ENCODE assay signal across 1 cellular context in the genomic region with DNA sequence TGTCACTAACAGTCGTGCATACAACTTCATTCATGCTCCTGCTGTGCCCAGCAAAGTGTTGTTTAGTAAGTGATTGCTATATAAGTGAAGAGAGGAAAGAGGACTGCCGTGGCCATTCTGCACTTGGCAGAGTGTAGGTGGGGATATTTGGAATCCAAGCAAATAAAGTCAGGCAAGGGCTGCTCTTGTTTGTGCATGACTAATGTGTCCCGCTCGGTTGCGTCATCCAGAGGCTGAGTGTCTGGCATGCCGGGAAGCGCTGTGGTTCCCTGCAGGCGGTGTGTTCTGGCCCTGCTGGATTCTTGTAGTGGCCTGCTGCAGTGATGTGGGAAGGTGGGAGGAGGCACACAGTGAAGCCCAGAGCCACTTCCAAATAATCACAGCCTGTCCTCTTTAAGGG.
TF ChIP-seq lines count a peak whose summit lies in the region.

No MANE protein-coding gene starts in this region.

TF ChIP-seq in HepG2, 621 proteins besides CTCF, POLR2A, EP300 and RAD21 (continued from another document and continues in another):
- TF ChIP-seq, protein P1, sequence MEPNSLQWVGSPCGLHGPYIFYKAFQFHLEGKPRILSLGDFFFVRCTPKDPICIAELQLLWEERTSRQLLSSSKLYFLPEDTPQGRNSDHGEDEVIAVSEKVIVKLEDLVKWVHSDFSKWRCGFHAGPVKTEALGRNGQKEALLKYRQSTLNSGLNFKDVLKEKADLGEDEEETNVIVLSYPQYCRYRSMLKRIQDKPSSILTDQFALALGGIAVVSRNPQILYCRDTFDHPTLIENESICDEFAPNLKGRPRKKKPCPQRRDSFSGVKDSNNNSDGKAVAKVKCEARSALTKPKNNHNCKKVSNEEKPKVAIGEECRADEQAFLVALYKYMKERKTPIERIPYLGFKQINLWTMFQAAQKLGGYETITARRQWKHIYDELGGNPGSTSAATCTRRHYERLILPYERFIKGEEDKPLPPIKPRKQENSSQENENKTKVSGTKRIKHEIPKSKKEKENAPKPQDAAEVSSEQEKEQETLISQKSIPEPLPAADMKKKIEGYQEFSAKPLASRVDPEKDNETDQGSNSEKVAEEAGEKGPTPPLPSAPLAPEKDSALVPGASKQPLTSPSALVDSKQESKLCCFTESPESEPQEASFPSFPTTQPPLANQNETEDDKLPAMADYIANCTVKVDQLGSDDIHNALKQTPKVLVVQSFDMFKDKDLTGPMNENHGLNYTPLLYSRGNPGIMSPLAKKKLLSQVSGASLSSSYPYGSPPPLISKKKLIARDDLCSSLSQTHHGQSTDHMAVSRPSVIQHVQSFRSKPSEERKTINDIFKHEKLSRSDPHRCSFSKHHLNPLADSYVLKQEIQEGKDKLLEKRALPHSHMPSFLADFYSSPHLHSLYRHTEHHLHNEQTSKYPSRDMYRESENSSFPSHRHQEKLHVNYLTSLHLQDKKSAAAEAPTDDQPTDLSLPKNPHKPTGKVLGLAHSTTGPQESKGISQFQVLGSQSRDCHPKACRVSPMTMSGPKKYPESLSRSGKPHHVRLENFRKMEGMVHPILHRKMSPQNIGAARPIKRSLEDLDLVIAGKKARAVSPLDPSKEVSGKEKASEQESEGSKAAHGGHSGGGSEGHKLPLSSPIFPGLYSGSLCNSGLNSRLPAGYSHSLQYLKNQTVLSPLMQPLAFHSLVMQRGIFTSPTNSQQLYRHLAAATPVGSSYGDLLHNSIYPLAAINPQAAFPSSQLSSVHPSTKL (CRISPR knock-in tag; IDR thresholded peaks at IDR 0.05): peak; percentile 96
- TF ChIP-seq CBX1 (IDR thresholded peaks at IDR 0.05; ENCODE audit: low read depth) (no peak), GTF3A (CRISPR knock-in tag; conservative IDR thresholded peaks at IDR 0.05) (no peak), SRY (CRISPR knock-in tag; IDR thresholded peaks at IDR 0.05) (0 out of 2 replicates have a peak, but pooled peaks have one; percentile 53), RFX1 (IDR thresholded peaks at IDR 0.05) (no peak), ZNF776 (CRISPR knock-in tag; IDR thresholded peaks at IDR 0.05) (no peak), ZNF160 (CRISPR knock-in tag; IDR thresholded peaks at IDR 0.05) (no peak), ZNF775 (CRISPR knock-in tag; IDR thresholded peaks at IDR 0.05; ENCODE audit: borderline replicate concordance) (no peak), PITX1 (CRISPR knock-in tag; IDR thresholded peaks at IDR 0.05) (peak; percentile 34; the same call in 1 of the 2 replicates), RXRB (CRISPR knock-in tag; IDR thresholded peaks at IDR 0.05; ENCODE audit: borderline replicate concordance) (peak; percentile 87), ZMAT3 (CRISPR knock-in tag; conservative IDR thresholded peaks at IDR 0.05) (0 out of 2 replicates have a peak, but pooled peaks have one; percentile 7), ZNF264 (CRISPR knock-in tag; IDR thresholded peaks at IDR 0.05) (peak; percentile 87; the same call in 1 of the 2 replicates), ZNF230 (CRISPR knock-in tag; IDR thresholded peaks at IDR 0.05) (no peak), GLI4 (CRISPR knock-in tag; IDR thresholded peaks at IDR 0.05; ENCODE audit: borderline replicate concordance) (no peak), EEA1 (CRISPR knock-in tag; IDR thresholded peaks at IDR 0.05; ENCODE audit: borderline replicate concordance) (no peak), ESRRA (CRISPR knock-in tag; IDR thresholded peaks at IDR 0.05; ENCODE audit: low read depth) (no peak), ZNF782 (CRISPR knock-in tag; IDR thresholded peaks at IDR 0.05; ENCODE audit: borderline replicate concordance) (no peak; the same call in 1 of the 2 replicates), ZFP62 (CRISPR knock-in tag; IDR thresholded peaks at IDR 0.05) (no peak), MED8 (CRISPR knock-in tag; IDR thresholded peaks at IDR 0.05; ENCODE audit: insufficient replicate concordance) (no peak), ZNF34 (CRISPR knock-in tag; IDR thresholded peaks at IDR 0.05; ENCODE audit: borderline replicate concordance) (no peak), NFATC3 (CRISPR knock-in tag; IDR thresholded peaks at IDR 0.05) (0 out of 2 replicates have a peak, but pooled peaks have one; percentile 54), AGO1 (IDR thresholded peaks at IDR 0.05; ENCODE audit: low read depth, low read length, poor library complexity, severe bottlenecking) (no peak), ZNF670 (CRISPR knock-in tag; IDR thresholded peaks at IDR 0.05; ENCODE audit: borderline replicate concordance) (no peak), ZNF790 (CRISPR knock-in tag; IDR thresholded peaks at IDR 0.05; ENCODE audit: borderline replicate concordance) (no peak), SAFB2 (CRISPR knock-in tag; IDR thresholded peaks at IDR 0.05; ENCODE audit: borderline replicate concordance, low read depth) (no peak), ZNF256 (CRISPR knock-in tag; conservative IDR thresholded peaks at IDR 0.05) (0 out of 2 replicates have a peak, but pooled peaks have one; percentile 24)
- TF ChIP-seq, protein P2, sequence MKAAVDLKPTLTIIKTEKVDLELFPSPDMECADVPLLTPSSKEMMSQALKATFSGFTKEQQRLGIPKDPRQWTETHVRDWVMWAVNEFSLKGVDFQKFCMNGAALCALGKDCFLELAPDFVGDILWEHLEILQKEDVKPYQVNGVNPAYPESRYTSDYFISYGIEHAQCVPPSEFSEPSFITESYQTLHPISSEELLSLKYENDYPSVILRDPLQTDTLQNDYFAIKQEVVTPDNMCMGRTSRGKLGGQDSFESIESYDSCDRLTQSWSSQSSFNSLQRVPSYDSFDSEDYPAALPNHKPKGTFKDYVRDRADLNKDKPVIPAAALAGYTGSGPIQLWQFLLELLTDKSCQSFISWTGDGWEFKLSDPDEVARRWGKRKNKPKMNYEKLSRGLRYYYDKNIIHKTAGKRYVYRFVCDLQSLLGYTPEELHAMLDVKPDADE (CRISPR knock-in tag; IDR thresholded peaks at IDR 0.05): no peak
- TF ChIP-seq, protein P3, sequence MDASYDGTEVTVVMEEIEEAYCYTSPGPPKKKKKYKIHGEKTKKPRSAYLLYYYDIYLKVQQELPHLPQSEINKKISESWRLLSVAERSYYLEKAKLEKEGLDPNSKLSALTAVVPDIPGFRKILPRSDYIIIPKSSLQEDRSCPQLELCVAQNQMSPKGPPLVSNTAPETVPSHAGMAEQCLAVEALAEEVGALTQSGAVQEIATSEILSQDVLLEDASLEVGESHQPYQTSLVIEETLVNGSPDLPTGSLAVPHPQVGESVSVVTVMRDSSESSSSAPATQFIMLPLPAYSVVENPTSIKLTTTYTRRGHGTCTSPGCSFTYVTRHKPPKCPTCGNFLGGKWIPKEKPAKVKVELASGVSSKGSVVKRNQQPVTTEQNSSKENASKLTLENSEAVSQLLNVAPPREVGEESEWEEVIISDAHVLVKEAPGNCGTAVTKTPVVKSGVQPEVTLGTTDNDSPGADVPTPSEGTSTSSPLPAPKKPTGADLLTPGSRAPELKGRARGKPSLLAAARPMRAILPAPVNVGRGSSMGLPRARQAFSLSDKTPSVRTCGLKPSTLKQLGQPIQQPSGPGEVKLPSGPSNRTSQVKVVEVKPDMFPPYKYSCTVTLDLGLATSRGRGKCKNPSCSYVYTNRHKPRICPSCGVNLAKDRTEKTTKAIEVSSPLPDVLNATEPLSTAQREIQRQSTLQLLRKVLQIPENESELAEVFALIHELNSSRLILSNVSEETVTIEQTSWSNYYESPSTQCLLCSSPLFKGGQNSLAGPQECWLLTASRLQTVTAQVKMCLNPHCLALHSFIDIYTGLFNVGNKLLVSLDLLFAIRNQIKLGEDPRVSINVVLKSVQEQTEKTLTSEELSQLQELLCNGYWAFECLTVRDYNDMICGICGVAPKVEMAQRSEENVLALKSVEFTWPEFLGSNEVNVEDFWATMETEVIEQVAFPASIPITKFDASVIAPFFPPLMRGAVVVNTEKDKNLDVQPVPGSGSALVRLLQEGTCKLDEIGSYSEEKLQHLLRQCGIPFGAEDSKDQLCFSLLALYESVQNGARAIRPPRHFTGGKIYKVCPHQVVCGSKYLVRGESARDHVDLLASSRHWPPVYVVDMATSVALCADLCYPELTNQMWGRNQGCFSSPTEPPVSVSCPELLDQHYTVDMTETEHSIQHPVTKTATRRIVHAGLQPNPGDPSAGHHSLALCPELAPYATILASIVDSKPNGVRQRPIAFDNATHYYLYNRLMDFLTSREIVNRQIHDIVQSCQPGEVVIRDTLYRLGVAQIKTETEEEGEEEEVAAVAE (CRISPR knock-in tag; IDR thresholded peaks at IDR 0.05; ENCODE audit: borderline replicate concordance): no peak
- TF ChIP-seq, protein P4, sequence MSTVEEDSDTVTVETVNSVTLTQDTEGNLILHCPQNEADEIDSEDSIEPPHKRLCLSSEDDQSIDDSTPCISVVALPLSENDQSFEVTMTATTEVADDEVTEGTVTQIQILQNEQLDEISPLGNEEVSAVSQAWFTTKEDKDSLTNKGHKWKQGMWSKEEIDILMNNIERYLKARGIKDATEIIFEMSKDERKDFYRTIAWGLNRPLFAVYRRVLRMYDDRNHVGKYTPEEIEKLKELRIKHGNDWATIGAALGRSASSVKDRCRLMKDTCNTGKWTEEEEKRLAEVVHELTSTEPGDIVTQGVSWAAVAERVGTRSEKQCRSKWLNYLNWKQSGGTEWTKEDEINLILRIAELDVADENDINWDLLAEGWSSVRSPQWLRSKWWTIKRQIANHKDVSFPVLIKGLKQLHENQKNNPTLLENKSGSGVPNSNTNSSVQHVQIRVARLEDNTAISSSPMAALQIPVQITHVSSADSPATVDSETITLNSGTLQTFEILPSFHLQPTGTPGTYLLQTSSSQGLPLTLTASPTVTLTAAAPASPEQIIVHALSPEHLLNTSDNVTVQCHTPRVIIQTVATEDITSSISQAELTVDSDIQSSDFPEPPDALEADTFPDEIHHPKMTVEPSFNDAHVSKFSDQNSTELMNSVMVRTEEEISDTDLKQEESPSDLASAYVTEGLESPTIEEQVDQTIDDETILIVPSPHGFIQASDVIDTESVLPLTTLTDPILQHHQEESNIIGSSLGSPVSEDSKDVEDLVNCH (CRISPR knock-in tag; IDR thresholded peaks at IDR 0.05): no peak
- TF ChIP-seq, protein P5, sequence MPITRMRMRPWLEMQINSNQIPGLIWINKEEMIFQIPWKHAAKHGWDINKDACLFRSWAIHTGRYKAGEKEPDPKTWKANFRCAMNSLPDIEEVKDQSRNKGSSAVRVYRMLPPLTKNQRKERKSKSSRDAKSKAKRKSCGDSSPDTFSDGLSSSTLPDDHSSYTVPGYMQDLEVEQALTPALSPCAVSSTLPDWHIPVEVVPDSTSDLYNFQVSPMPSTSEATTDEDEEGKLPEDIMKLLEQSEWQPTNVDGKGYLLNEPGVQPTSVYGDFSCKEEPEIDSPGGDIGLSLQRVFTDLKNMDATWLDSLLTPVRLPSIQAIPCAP (CRISPR knock-in tag; IDR thresholded peaks at IDR 0.05; ENCODE audit: low read depth): no peak
- TF ChIP-seq, protein P6, sequence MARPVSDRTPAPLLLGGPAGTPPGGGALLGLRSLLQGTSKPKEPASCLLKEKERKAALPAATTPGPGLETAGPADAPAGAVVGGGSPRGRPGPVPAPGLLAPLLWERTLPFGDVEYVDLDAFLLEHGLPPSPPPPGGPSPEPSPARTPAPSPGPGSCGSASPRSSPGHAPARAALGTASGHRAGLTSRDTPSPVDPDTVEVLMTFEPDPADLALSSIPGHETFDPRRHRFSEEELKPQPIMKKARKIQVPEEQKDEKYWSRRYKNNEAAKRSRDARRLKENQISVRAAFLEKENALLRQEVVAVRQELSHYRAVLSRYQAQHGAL (CRISPR knock-in tag; IDR thresholded peaks at IDR 0.05; ENCODE audit: not compliant biosample characterization): no peak
- TF ChIP-seq, protein P7, sequence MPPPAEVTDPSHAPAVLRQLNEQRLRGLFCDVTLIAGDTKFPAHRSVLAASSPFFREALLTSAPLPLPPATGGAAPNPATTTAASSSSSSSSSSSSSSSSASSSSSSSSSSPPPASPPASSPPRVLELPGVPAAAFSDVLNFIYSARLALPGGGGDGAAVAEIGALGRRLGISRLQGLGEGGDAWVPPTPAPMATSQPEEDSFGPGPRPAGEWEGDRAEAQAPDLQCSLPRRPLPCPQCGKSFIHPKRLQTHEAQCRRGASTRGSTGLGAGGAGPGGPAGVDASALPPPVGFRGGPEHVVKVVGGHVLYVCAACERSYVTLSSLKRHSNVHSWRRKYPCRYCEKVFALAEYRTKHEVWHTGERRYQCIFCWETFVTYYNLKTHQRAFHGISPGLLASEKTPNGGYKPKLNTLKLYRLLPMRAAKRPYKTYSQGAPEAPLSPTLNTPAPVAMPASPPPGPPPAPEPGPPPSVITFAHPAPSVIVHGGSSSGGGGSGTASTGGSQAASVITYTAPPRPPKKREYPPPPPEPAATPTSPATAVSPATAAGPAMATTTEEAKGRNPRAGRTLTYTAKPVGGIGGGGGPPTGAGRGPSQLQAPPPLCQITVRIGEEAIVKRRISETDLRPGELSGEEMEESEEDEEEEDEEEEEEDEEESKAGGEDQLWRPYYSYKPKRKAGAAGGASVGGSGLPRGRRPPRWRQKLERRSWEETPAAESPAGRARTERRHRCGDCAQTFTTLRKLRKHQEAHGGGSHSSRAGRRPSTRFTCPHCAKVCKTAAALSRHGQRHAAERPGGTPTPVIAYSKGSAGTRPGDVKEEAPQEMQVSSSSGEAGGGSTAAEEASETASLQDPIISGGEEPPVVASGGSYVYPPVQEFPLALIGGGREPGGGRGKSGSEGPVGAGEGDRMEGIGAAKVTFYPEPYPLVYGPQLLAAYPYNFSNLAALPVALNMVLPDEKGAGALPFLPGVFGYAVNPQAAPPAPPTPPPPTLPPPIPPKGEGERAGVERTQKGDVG (CRISPR knock-in tag; IDR thresholded peaks at IDR 0.05; ENCODE audit: borderline replicate concordance): no peak
- TF ChIP-seq, protein P8, sequence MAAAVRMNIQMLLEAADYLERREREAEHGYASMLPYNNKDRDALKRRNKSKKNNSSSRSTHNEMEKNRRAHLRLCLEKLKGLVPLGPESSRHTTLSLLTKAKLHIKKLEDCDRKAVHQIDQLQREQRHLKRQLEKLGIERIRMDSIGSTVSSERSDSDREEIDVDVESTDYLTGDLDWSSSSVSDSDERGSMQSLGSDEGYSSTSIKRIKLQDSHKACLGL (CRISPR knock-in tag; IDR thresholded peaks at IDR 0.05): no peak
